In the genomic region with DNA sequence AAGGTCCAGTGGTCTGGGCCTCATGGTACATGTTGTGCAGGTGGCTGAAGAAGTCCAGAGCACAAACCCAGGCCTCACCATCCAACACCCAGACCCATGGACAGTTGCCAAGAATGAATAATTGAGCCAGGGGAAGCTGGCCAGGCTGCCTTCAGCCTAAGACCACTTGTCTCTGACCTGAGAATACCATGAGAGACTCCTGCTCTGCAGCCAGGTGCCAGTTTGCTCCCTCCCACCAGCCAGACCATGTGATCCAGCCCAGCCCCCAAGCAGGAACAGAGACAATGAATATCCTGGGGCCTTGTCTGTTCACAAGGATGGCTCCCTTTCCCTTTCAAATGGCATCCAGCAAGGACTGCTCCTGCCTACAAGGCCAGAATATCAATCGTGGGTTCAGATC, we compare ENCODE assay signal across 33 cellular contexts. TPM values are rescaled to one million over a fixed set of nuclear protein-coding genes. Genes with fewer than 3 reads are reported as not detected.
DNase-seq lines count a peak whose midpoint lies in the region; ATAC-seq and TF ChIP-seq lines count a peak whose summit lies in the region.
"Had no signal": no experiment of that assay in that cellular context is flagged by ENCODE, and none has a peak within 500 bp of the region (broad histone marks: within the 10 kb centered on the region; RNA-seq: fewer than 3 reads in every experiment).

No MANE protein-coding gene starts in this region.

- peak overlapping the region; percentile 30 for H3K27ac Mint-ChIP-seq in stimulated activated memory B cell treated with anti-CD40 and anti-IgM and Interleukin-4, amounts not matched to agents 10 μg/mL and 1 μg/mL and 100 μg/mL, for 72 hours
- H3K27ac Mint-ChIP-seq: CD4-positive, alpha-beta memory T cell; HFFc6 had no signal

- 88% methylated on average over 1 of the region's 1 CpG for WGBS in hepatocyte (ENCODE audit: low lambda C conversion rate, missing lambda C conversion rate)
- WGBS in esophagus squamous epithelium, 2 donors: no CpG with 5 or more reads among the region's 1 CpG

- peaks cover 0 to 19% of the 10 kb centered on the region in 2 donors for H3K4me1 ChIP-seq in right atrium auricular region
- H3K4me1 ChIP-seq in hepatocyte (ENCODE audit: insufficient read depth): peaks cover 4% of the 10 kb centered on the region
- H3K4me1 ChIP-seq in gastrocnemius medialis: peaks cover 9 to 18% of the 10 kb centered on the region in 2 donors
- H3K4me1 ChIP-seq in esophagus squamous epithelium: peaks cover 0 to 24% (median 7%) of the 10 kb centered on the region in 3 donors
- H3K4me1 ChIP-seq: A549, Caco-2, HAP-1 had no signal

- H3K9me3 Mint-ChIP-seq in stimulated activated memory B cell treated with anti-CD40 and anti-IgM and Interleukin-4, amounts not matched to agents 10 μg/mL and 1 μg/mL and 100 μg/mL, for 72 hours: no peaks in the 10 kb centered on the region
- H3K9me3 Mint-ChIP-seq: HFFc6, IgD-negative memory B cell had no signal

- H3K9me3 ChIP-seq in right atrium auricular region (no peaks in the 10 kb centered on the region), hepatocyte (ENCODE audit: low read depth) (no peaks in the 10 kb centered on the region), gastrocnemius medialis (no peaks in the 10 kb centered on the region), esophagus squamous epithelium (no peaks in the 10 kb centered on the region)
- H3K9me3 ChIP-seq: A549, Caco-2, HAP-1 had no signal

- intact Hi-C loops in left ventricle myocardium superior (cut with micrococcal nuclease) (loop anchor here (5.0 kb wide), 1 partner anchor 41 kb away; the partner anchor contains the start of gene INKA1), gastrocnemius medialis (cut with DNase I; ENCODE audit: low total_unique reads) (loop anchor here (10.0 kb wide), 1 partner anchor 62 kb away; the partner anchor contains the start of gene MST1R), esophagus squamous epithelium (cut with DNase I) (loop anchor here (10.0 kb wide), 1 partner anchor 138 kb away; no protein-coding TSS in a partner anchor)

- H2AFZ ChIP-seq in hepatocyte: no peak overlapping the region
- H2AFZ ChIP-seq: GM23248, PC-9 had no signal

- no peaks in the 10 kb centered on the region for H3K27me3 Mint-ChIP-seq in stimulated activated memory B cell treated with anti-CD40 and anti-IgM and Interleukin-4, amounts not matched to agents 10 μg/mL and 1 μg/mL and 100 μg/mL, for 72 hours
- H3K27me3 Mint-ChIP-seq: CD4-positive, alpha-beta memory T cell; IgD-negative memory B cell had no signal

- no peak overlapping the region for H3K4me3 Mint-ChIP-seq in stimulated activated memory B cell treated with anti-CD40 and anti-IgM and Interleukin-4, amounts not matched to agents 10 μg/mL and 1 μg/mL and 100 μg/mL, for 72 hours
- H3K4me3 Mint-ChIP-seq: CD4-positive, alpha-beta memory T cell; HFFc6 had no signal

- H3K4me2 ChIP-seq in hepatocyte: no peak overlapping the region
- H3K4me2 ChIP-seq: A549, KMS-11, PC-9 had no signal

- no peaks in the 10 kb centered on the region for H3K9me2 ChIP-seq in hepatocyte (replicated peaks; ENCODE audit: insufficient read depth)

- ATAC-seq in left ventricle myocardium superior: peak; percentile 38
- ATAC-seq in stimulated activated memory B cell treated with anti-CD40 and anti-IgM and Interleukin-4, amounts not matched to agents 10 μg/mL and 1 μg/mL and 100 μg/mL, for 72 hours: no peak
- ATAC-seq in gastrocnemius medialis: no peak
- ATAC-seq: A549, GM12878 had no signal

- CTCF ChIA-PET in RWPE1 (lab: Yijun Ruan, JAX): interaction anchor here (0.6 kb wide), 1 partner anchor 1294 kb away, joined by 3 read pairs; no protein-coding TSS in a partner anchor

- POLR2A ChIA-PET in RWPE1 (lab: Yijun Ruan, JAX; ENCODE audit: low non-redundant PET): no interaction called here

- peaks cover 12% of the 10 kb centered on the region for H3K36me3 Mint-ChIP-seq in stimulated activated memory B cell treated with anti-CD40 and anti-IgM and Interleukin-4, amounts not matched to agents 10 μg/mL and 1 μg/mL and 100 μg/mL, for 72 hours
- H3K36me3 Mint-ChIP-seq: CD4-positive, alpha-beta memory T cell; IgD-negative memory B cell had no signal

- no peak for TF ChIP-seq CTCF in right atrium auricular region (IDR thresholded peaks at IDR 0.05)
- no peak for TF ChIP-seq CTCF in RWPE1 (conservative IDR thresholded peaks at IDR 0.05; ENCODE audit: low read depth)
- TF ChIP-seq CTCF in hepatocyte (IDR thresholded peaks at IDR 0.05; ENCODE audit: poor library complexity): no peak
- TF ChIP-seq CTCF in gastrocnemius medialis (IDR thresholded peaks at IDR 0.05 in 4 of 5, conservative IDR thresholded peaks at IDR 0.05 in 1 of 5): no peak
- no peak for TF ChIP-seq CTCF in esophagus squamous epithelium (IDR thresholded peaks at IDR 0.05)

- in situ Hi-C loops in gastrocnemius medialis (cut with MboI; ENCODE audit: low sequenced_read_pairs in 4 of 4): loop anchor here in 2 of 4 donors (5.0 to 25.0 kb wide), 3 partner anchors 36 to 306 kb away; partner anchors contain the start of gene INKA1 (in 1 of the 2)

- DNase-seq in left ventricle myocardium superior (peak; percentile 30), right atrium auricular region (ENCODE audit: low spot score) (no peak), RWPE1 (ENCODE audit: low spot score) (no peak), hepatocyte (ENCODE audit: low spot score) (peak; percentile 3), gastrocnemius medialis (no peak), esophagus squamous epithelium (lab: John Stamatoyannopoulos, UW) (no peak)
- DNase-seq in stimulated activated CD4-positive, alpha-beta T cell treated with anti-CD3 and anti-CD28 coated beads, Interleukin-1b, Interleukin-23, amount 100 ng/mL, for 48 hours: no peak
- DNase-seq: AML-193; C1 segment of cervical spinal cord; Caco-2; CD4-positive, alpha-beta memory T cell; DMS79; EL; GDM1; GM23248; HFFc6; MM.1S; NCI-H1417; NCI-H1694; NCI-H2081 treated with DMSO at 0.1 percent for 48 hours; NCI-H2171; NCI-H524; NCI-H748 treated with DMSO at 0.1 percent for 48 hours; PC-9; Right ventricle myocardium superior had no signal

- no peaks in the 10 kb centered on the region for H4K20me1 ChIP-seq in hepatocyte (ENCODE audit: insufficient read depth, poor library complexity, severe bottlenecking)

- no peaks in the 10 kb centered on the region for H3K79me2 ChIP-seq in hepatocyte

- no peak overlapping the region for H3K27ac ChIP-seq in right atrium auricular region
- H3K27ac ChIP-seq in RWPE1: peak overlapping the region; percentile 61
- H3K27ac ChIP-seq in hepatocyte: no peak overlapping the region
- no peak overlapping the region for H3K27ac ChIP-seq in gastrocnemius medialis
- no peak overlapping the region for H3K27ac ChIP-seq in esophagus squamous epithelium
- H3K27ac ChIP-seq: A549, GM23248, KMS-11, PC-9 had no signal

- TF ChIP-seq POLR2A in gastrocnemius medialis (IDR thresholded peaks at IDR 0.05): no peak
- no peak for TF ChIP-seq POLR2A in esophagus squamous epithelium (IDR thresholded peaks at IDR 0.05)

- H3K36me3 ChIP-seq in right atrium auricular region (no peaks in the 10 kb centered on the region), hepatocyte (replicated peaks; ENCODE audit: insufficient read depth, low read depth) (no peaks in the 10 kb centered on the region), gastrocnemius medialis (no peaks in the 10 kb centered on the region), esophagus squamous epithelium (peaks cover 0 to 44% (median 0%) of the 10 kb centered on the region in 3 donors)

- H3K4me3 ChIP-seq in right atrium auricular region (no peak overlapping the region), hepatocyte (no peak overlapping the region), gastrocnemius medialis (no peak overlapping the region), esophagus squamous epithelium (no peak overlapping the region)
- H3K4me3 ChIP-seq: A549, GM12878, GM23248, HAP-1, PC-9 had no signal

- H3K4me1 Mint-ChIP-seq in stimulated activated memory B cell treated with anti-CD40 and anti-IgM and Interleukin-4, amounts not matched to agents 10 μg/mL and 1 μg/mL and 100 μg/mL, for 72 hours: peaks cover 6% of the 10 kb centered on the region

- H3K27me3 ChIP-seq in right atrium auricular region: no peaks in the 10 kb centered on the region
- H3K27me3 ChIP-seq in hepatocyte: no peaks in the 10 kb centered on the region
- H3K27me3 ChIP-seq in gastrocnemius medialis: no peaks in the 10 kb centered on the region
- no peaks in the 10 kb centered on the region for H3K27me3 ChIP-seq in esophagus squamous epithelium

RNA-seq across cellular contexts. Expression of gene TRAIP, which starts 13.5 kb away (rescaled TPM):
- 1.2 TPM for total RNA-seq in left ventricle myocardium superior
- 1 to 10 TPM in 1 of 2 donors, under 1 TPM in 1; 0.98 to 2.0 TPM for total RNA-seq in right atrium auricular region
- 2.5 and 4.9 TPM in 2 replicates for total RNA-seq in hepatocyte
- polyA plus RNA-seq in hepatocyte: 3.1 and 6.6 TPM in 2 replicates
- 1 to 10 TPM in 3 of 4 donors, under 1 TPM in 1; 0.36 to 4.2 (median 1.1) TPM for total RNA-seq in gastrocnemius medialis
- total RNA-seq in esophagus squamous epithelium: 10 to 100 TPM in 1 of 4 donors, 1 to 10 TPM in 3; 2.3 to 10.1 (median 4.1) TPM

RNA-seq across cellular contexts. Expression of gene CAMKV, which starts 26.9 kb away (rescaled TPM):
- not detected for total RNA-seq in left ventricle myocardium superior
- not detected for total RNA-seq in right atrium auricular region
- total RNA-seq in hepatocyte: 3.5 and 3.9 TPM in 2 replicates
- polyA plus RNA-seq in hepatocyte: 2.0 and 2.7 TPM in 2 replicates
- total RNA-seq in gastrocnemius medialis: not detected
- under 1 TPM in 1 of 4 donors, not detected in 3; 0.19 TPM for total RNA-seq in esophagus squamous epithelium
- total RNA-seq: CD4-positive, alpha-beta memory T cell; GM12878; GM23248; HFFc6; PC-9; Right ventricle myocardium superior; RPMI7951 had no signal
- polyA plus RNA-seq: CD4-positive, alpha-beta memory T cell; IgD-negative memory B cell had no signal

RNA-seq across cellular contexts. Expression of gene UBA7, which starts 29.1 kb away (rescaled TPM):
- 26.7 TPM for total RNA-seq in left ventricle myocardium superior
- 10 to 100 TPM; 11.3 to 12.2 TPM for total RNA-seq in right atrium auricular region
- total RNA-seq in hepatocyte: 10.7 and 14.7 TPM in 2 replicates
- polyA plus RNA-seq in hepatocyte: 21.6 and 22.2 TPM in 2 replicates
- total RNA-seq in gastrocnemius medialis: 10 to 100 TPM in 1 of 4 donors, 1 to 10 TPM in 3; 3.5 to 16.1 (median 5.1) TPM
- 10 to 100 TPM in 3 of 4 donors, 1 to 10 TPM in 1; 8.1 to 43.3 (median 33.8) TPM for total RNA-seq in esophagus squamous epithelium

RNA-seq across cellular contexts. Expression of gene INKA1, which starts 39.8 kb away (rescaled TPM):
- total RNA-seq in left ventricle myocardium superior (1.7 TPM), right atrium auricular region (1 to 10 TPM; 1.8 to 4.2 TPM), hepatocyte (4.5 and 5.1 TPM in 2 replicates), gastrocnemius medialis (10 to 100 TPM in 1 of 4 donors, 1 to 10 TPM in 2, not detected in 1; 1.1 to 10.9 (median 5.2) TPM), esophagus squamous epithelium (10 to 100 TPM; 15.2 to 23.3 (median 19.9) TPM)
- 5.8 and 6.2 TPM in 2 replicates for polyA plus RNA-seq in hepatocyte
- total RNA-seq: Caco-2, PC-9 had no signal

RNA-seq across cellular contexts. Expression of gene CDHR4, which starts 43.2 kb away (rescaled TPM):
- not detected for total RNA-seq in left ventricle myocardium superior
- under 1 TPM in 1 of 2 donors, not detected in 1; 0.20 TPM for total RNA-seq in right atrium auricular region
- 0.57 TPM in 1 of 2 replicates, not detected in the other for total RNA-seq in hepatocyte
- polyA plus RNA-seq in hepatocyte: 0.57 and 1.5 TPM in 2 replicates
- not detected for total RNA-seq in gastrocnemius medialis
- total RNA-seq in esophagus squamous epithelium: not detected
- total RNA-seq: Caco-2, GM12878, GM23248, Right ventricle myocardium superior, RPMI7951, SK-MEL-5 had no signal
- polyA plus RNA-seq: CD4-positive, alpha-beta memory T cell; GM12878; GM23248; IgD-negative memory B cell had no signal

Comparison
In these comparisons a context has a peak if more than half of its experiments do, and no peak if none do; other contexts are left out.
1. DNase-seq: peak in left ventricle myocardium superior (single experiment) and hepatocyte (single experiment); none in right atrium auricular region (single experiment), RWPE1 (single experiment), gastrocnemius medialis (0 of 2), esophagus squamous epithelium (single experiment) and stimulated activated CD4-positive, alpha-beta T cell treated with anti-CD3 and anti-CD28 coated beads, Interleukin-1b, Interleukin-23, amount 100 ng/mL, for 48 hours (single experiment).